In genomic region chr12:5567021-5567744, GRCh38 we compare ENCODE assay signal across 25 cellular contexts.
DNase-seq lines count a peak whose midpoint lies in the region; FAIRE-seq and TF ChIP-seq lines count a peak whose summit lies in the region.
"Had no signal": no experiment of that assay in that cellular context is flagged by ENCODE, and none has a peak within 500 bp of the region (broad histone marks: within the 10 kb centered on the region; RNA-seq: fewer than 3 reads in every experiment).

No MANE protein-coding gene starts in this region.

- H3K36me3 ChIP-seq in astrocyte (ENCODE audit: insufficient read depth, low read length) (no peaks in the 10 kb centered on the region), mesenchymal stem cell (ENCODE audit: control insufficient read depth in 1 of 2, insufficient read depth in 2 of 2, low read depth in 1 of 2, low read length in 2 of 2) (no peaks in the 10 kb centered on the region), vagina (no peaks in the 10 kb centered on the region)
- H3K36me3 ChIP-seq: cardiac muscle cell, pancreas, stomach had no signal

- H3K4me3 ChIP-seq in astrocyte (ENCODE audit: insufficient read depth, low read depth, low read length) (no peak overlapping the region), mesenchymal stem cell (ENCODE audit: insufficient read depth in 1 of 2, low read depth in 1 of 2, low read length in 2 of 2) (peak overlapping the region in 1 of 2 experiments; percentile 10), vagina (no peak overlapping the region)
- H3K4me3 ChIP-seq: cardiac muscle cell, GM12878, pancreas, stomach had no signal

- TF ChIP-seq CTCF in astrocyte (IDR thresholded peaks at IDR 0.05; ENCODE audit: insufficient read depth, low read depth, low read length) (no peak), vagina (IDR thresholded peaks at IDR 0.05) (no peak), CD14-positive monocyte (IDR thresholded peaks at IDR 0.05) (no peak)

- no peaks in the 10 kb centered on the region for H4K20me1 ChIP-seq in astrocyte (ENCODE audit: insufficient read depth, low read length)

- H3K4me2 ChIP-seq in astrocyte (ENCODE audit: low read length) (peak overlapping the region; percentile 47), mesenchymal stem cell (ENCODE audit: low read length, poor library complexity, severe bottlenecking) (no peak overlapping the region)

- no peak overlapping the region for H3K9ac ChIP-seq in astrocyte (ENCODE audit: low read length)
- no peak overlapping the region for H3K9ac ChIP-seq in mesenchymal stem cell (ENCODE audit: low read length)

- no peaks in the 10 kb centered on the region for H3K27me3 ChIP-seq in astrocyte (ENCODE audit: insufficient read depth, low read length)
- peaks cover 14 to 19% of the 10 kb centered on the region in 2 experiments for H3K27me3 ChIP-seq in mesenchymal stem cell (ENCODE audit: control insufficient read depth in 1 of 2, insufficient read depth in 1 of 2, low read length in 2 of 2)
- no peaks in the 10 kb centered on the region for H3K27me3 ChIP-seq in vagina
- H3K27me3 ChIP-seq: cardiac muscle cell, pancreas had no signal

- H3K4me1 ChIP-seq in astrocyte (ENCODE audit: insufficient read depth, low read length) (peaks cover 17% of the 10 kb centered on the region), mesenchymal stem cell (ENCODE audit: control insufficient read depth, insufficient read depth, low read depth, low read length) (peaks cover 4% of the 10 kb centered on the region), vagina (peaks cover 33% of the 10 kb centered on the region)
- H3K4me1 ChIP-seq: pancreas had no signal

- TF ChIP-seq POLR2A in vagina (IDR thresholded peaks at IDR 0.05), result no peak

- H3K27ac ChIP-seq in astrocyte (ENCODE audit: low read depth, low read length), result no peak overlapping the region
- no peak overlapping the region for H3K27ac ChIP-seq in mesenchymal stem cell (ENCODE audit: low read length, poor library complexity, severe bottlenecking)
- H3K27ac ChIP-seq in vagina, result peak overlapping the region; percentile 68
- H3K27ac ChIP-seq: cardiac muscle cell, HL-60, pancreas had no signal

- H3K9me3 ChIP-seq in astrocyte (ENCODE audit: insufficient read depth, low read depth, low read length), result no peaks in the 10 kb centered on the region
- H3K9me3 ChIP-seq in mesenchymal stem cell (ENCODE audit: control insufficient read depth, low read length), result no peaks in the 10 kb centered on the region
- H3K9me3 ChIP-seq in vagina, result no peaks in the 10 kb centered on the region
- H3K9me3 ChIP-seq: pancreas, stomach had no signal

- no peak overlapping the region for H2BK12ac ChIP-seq in mesenchymal stem cell (ENCODE audit: low read length in 2 of 2)

- WGBS in mesenchymal stem cell, result 75% methylated on average over 14 of the region's 14 CpGs

- peak; percentile 64 for DNase-seq in NCI-H82 (lab: John Stamatoyannopoulos, UW)
- no peak for DNase-seq in NCI-H82 treated with DMSO at 0.1 percent for 48 hours (lab: John Stamatoyannopoulos, UW; ENCODE audit: unreplicated experiment)
- no peak for DNase-seq in astrocyte (ENCODE audit: low read depth)
- peak; percentile 29 for DNase-seq in mesenchymal stem cell
- DNase-seq in vagina (ENCODE audit: extremely low spot score in 2 of 2), result no peak
- no peak for DNase-seq in CD14-positive monocyte (ENCODE audit: low spot score)
- no peak for DNase-seq in activated gamma-delta T cell (lab: John Stamatoyannopoulos, UW)
- DNase-seq in NCI-H2107 treated with DMSO at 0.1 percent for 48 hours (lab: John Stamatoyannopoulos, UW; ENCODE audit: unreplicated experiment), result no peak
- DNase-seq: activated CD4-positive, alpha-beta T cell treated with anti-CD3 and anti-CD28 coated beads, Interleukin-2, amount 10 ng/mL, durations not matched to agents 7 days and 5 days; activated T-cell treated with anti-CD3 and anti-CD28 coated beads, Interleukin-2, amount 50 U/mL, for 1 hour; CD8-positive, alpha-beta T cell; effector memory CD4-positive, alpha-beta T cell; foreskin fibroblast; HCEC 1CT; NCI-H187 treated with DMSO at 0.1 percent for 48 hours; NK-92 treated with Interleukin-12 subunit alpha and Interleukin-12 subunit beta, amount 100 ng/mL, for 24 hours; pancreas; SHP77 treated with DMSO at 0.1 percent for 48 hours; stomach; T1000 had no signal

- H3K79me1 ChIP-seq in mesenchymal stem cell (replicated peaks; ENCODE audit: low read length, poor library complexity, severe bottlenecking), result no peaks in the 10 kb centered on the region

- no peak overlapping the region for H2BK15ac ChIP-seq in mesenchymal stem cell (ENCODE audit: low read depth, poor library complexity, severe bottlenecking)

- no peak for FAIRE-seq in astrocyte (lab: Jason Lieb, UNC)
- FAIRE-seq: A204.1, GM12878, pancreas had no signal

- intact Hi-C loops in vagina (cut with DNase I), result no loop called here
- intact Hi-C loops in CD14-positive monocyte (cut with micrococcal nuclease), result no loop called here

- H2AFZ ChIP-seq in astrocyte (ENCODE audit: low read depth, low read length) (peak overlapping the region; percentile 14), mesenchymal stem cell (ENCODE audit: low read depth, low read length) (no peak overlapping the region)

- H3K27me3 Mint-ChIP-seq in astrocyte (ENCODE audit: low read depth, unreplicated experiment) (peaks cover 10% of the 10 kb centered on the region), CD14-positive monocyte (ENCODE audit: low read depth in 3 of 3) (peaks cover 3 to 10% (median 8%) of the 10 kb centered on the region in 3 donors)
- H3K27me3 Mint-ChIP-seq: activated CD4-positive, alpha-beta T cell treated with anti-CD3 and anti-CD28 coated beads, Interleukin-2, amount 10 ng/mL, durations not matched to agents 7 days and 5 days had no signal

- H3K79me2 ChIP-seq in astrocyte (ENCODE audit: insufficient read depth, low read length), result no peaks in the 10 kb centered on the region

- H3K4me1 Mint-ChIP-seq in astrocyte (ENCODE audit: low read depth, unreplicated experiment) (peaks cover 19% of the 10 kb centered on the region), CD14-positive monocyte (no peaks in the 10 kb centered on the region)
- H3K4me1 Mint-ChIP-seq: activated CD4-positive, alpha-beta T cell treated with anti-CD3 and anti-CD28 coated beads, Interleukin-2, amount 10 ng/mL, durations not matched to agents 7 days and 5 days had no signal

- no peak overlapping the region for H3K14ac ChIP-seq in mesenchymal stem cell (ENCODE audit: low read length in 2 of 2)

- no peak overlapping the region for H3K18ac ChIP-seq in mesenchymal stem cell (ENCODE audit: low read depth in 1 of 2, low read length in 2 of 2)

- no peak overlapping the region for H2BK5ac ChIP-seq in mesenchymal stem cell (ENCODE audit: low read depth, low read length, poor library complexity, severe bottlenecking)

- H2AK5ac ChIP-seq in mesenchymal stem cell (ENCODE audit: low read length, severe bottlenecking), result no peak overlapping the region

- H3K23ac ChIP-seq in mesenchymal stem cell (ENCODE audit: low read length in 2 of 2), result no peak overlapping the region

- H3K27ac Mint-ChIP-seq in astrocyte (ENCODE audit: unreplicated experiment) (no peak overlapping the region), CD14-positive monocyte (no peak overlapping the region)
- H3K27ac Mint-ChIP-seq: activated CD4-positive, alpha-beta T cell treated with anti-CD3 and anti-CD28 coated beads, Interleukin-2, amount 10 ng/mL, durations not matched to agents 7 days and 5 days; activated naive CD8-positive, alpha-beta T cell; CD8-positive, alpha-beta T cell had no signal

- no peak overlapping the region for H4K8ac ChIP-seq in mesenchymal stem cell (ENCODE audit: low read length)

- peaks cover 2% of the 10 kb centered on the region for H3K36me3 Mint-ChIP-seq in astrocyte (ENCODE audit: low read depth, unreplicated experiment)
- H3K36me3 Mint-ChIP-seq in CD14-positive monocyte, result no peaks in the 10 kb centered on the region
- H3K36me3 Mint-ChIP-seq: activated naive CD8-positive, alpha-beta T cell; CD8-positive, alpha-beta T cell had no signal

- no peak overlapping the region for H3K4ac ChIP-seq in mesenchymal stem cell (ENCODE audit: low read depth in 1 of 2, low read length in 2 of 2)

- H2BK120ac ChIP-seq in mesenchymal stem cell (ENCODE audit: low read depth, low read length), result no peak overlapping the region

- H3K9me3 Mint-ChIP-seq in astrocyte (ENCODE audit: unreplicated experiment) (no peaks in the 10 kb centered on the region), CD14-positive monocyte (no peaks in the 10 kb centered on the region)
- H3K9me3 Mint-ChIP-seq: activated CD4-positive, alpha-beta T cell treated with anti-CD3 and anti-CD28 coated beads, Interleukin-2, amount 10 ng/mL, durations not matched to agents 7 days and 5 days; CD8-positive, alpha-beta T cell had no signal

- H4K91ac ChIP-seq in mesenchymal stem cell (ENCODE audit: low read length), result no peak overlapping the region

- H3K4me3 Mint-ChIP-seq in astrocyte (ENCODE audit: unreplicated experiment) (no peak overlapping the region), CD14-positive monocyte (no peak overlapping the region)
- H3K4me3 Mint-ChIP-seq: activated CD4-positive, alpha-beta T cell treated with anti-CD3 and anti-CD28 coated beads, Interleukin-2, amount 10 ng/mL, durations not matched to agents 7 days and 5 days; activated naive CD8-positive, alpha-beta T cell; CD8-positive, alpha-beta T cell had no signal

Comparison
In these comparisons a context has a peak if more than half of its experiments do, and no peak if none do; other contexts are left out.
1. DNase-seq: peak in NCI-H82 (single experiment) and mesenchymal stem cell (single experiment); none in NCI-H82 treated with DMSO at 0.1 percent for 48 hours (single experiment), astrocyte (single experiment), vagina (0 of 2), CD14-positive monocyte (single experiment), activated gamma-delta T cell (single experiment) and NCI-H2107 treated with DMSO at 0.1 percent for 48 hours (single experiment).